In the genomic region with DNA sequence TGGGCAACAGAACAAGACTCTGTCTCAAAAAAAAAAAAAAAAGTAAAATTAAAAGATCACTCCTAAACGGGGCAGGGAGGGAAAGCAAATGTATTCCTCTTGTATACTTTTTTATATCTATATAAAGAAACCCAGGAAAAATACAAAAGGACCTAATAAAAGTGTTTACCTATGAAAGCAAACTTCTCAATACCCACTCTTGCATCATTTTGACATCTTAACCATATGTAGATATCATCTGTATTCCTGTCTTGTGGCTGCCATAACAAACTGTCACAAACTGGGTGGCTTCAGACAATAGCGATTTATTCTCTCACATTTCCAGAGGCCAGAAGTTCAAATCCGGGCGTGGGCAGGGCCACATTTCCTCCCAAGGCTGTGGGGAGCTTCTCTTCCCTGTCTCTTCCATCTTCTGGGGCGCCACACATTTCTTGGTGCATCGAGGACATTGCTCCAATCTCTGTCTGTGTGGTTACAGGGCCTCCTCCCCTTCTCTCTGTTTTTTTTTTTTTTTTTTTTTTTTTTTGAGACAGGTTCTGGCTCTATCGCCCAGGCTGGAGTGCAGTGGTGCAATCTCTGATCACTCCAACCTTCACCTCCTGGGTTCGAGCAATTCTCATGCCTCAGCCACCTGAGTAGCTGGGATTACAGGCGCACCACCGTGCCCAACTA, we compare ENCODE assay signal across 22 cellular contexts. TPM values are rescaled to one million over a fixed set of nuclear protein-coding genes. Genes with fewer than 3 reads are reported as not detected.
"Had no signal": no experiment of that assay in that cellular context is flagged by ENCODE, and none has a peak within 500 bp of the region (broad histone marks: within the 10 kb centered on the region; RNA-seq: fewer than 3 reads in every experiment).

No MANE protein-coding gene starts in this region.

- H3K4me3 Mint-ChIP-seq: activated B cell treated with CpG ODN at 0.5 μM for 24 hours; activated CD8-positive, alpha-beta T cell treated with anti-CD3 and anti-CD28 coated beads, Interleukin-2, amount 10 ng/mL, durations not matched to agents 7 days and 5 days; activated naive CD8-positive, alpha-beta T cell; central memory CD8-positive, alpha-beta T cell; neural crest cell; T-cell had no signal

- H3K27ac Mint-ChIP-seq: activated B cell treated with CpG ODN at 0.5 μM for 24 hours; activated CD8-positive, alpha-beta T cell treated with anti-CD3 and anti-CD28 coated beads, Interleukin-2, amount 10 ng/mL, durations not matched to agents 7 days and 5 days; activated naive CD8-positive, alpha-beta T cell; T-cell had no signal

- H3K36me3 Mint-ChIP-seq: activated naive CD8-positive, alpha-beta T cell; T-cell had no signal

- DNase-seq: activated B cell treated with CpG ODN at 0.5 μM for 24 hours; activated CD4-positive, alpha-beta T cell treated with anti-CD3 and anti-CD28 coated beads for 48 hours; activated CD8-positive, alpha-beta memory T cell treated with anti-CD3 and anti-CD28 coated beads, Interleukin-2, amount 50 U/mL, for 48 hours; activated CD8-positive, alpha-beta T cell treated with anti-CD3 and anti-CD28 coated beads, Interleukin-2, amount 10 ng/mL, durations not matched to agents 7 days and 5 days; activated gamma-delta T cell treated with Interleukin-2 at 50 U/mL for 16 hours; amniotic stem cell; body of pancreas; effector CD8-positive, alpha-beta T cell; foreskin melanocyte; heart right ventricle; left cardiac atrium; stimulated activated CD4-positive, alpha-beta T cell treated with anti-CD3 and anti-CD28 coated beads, Interleukin-1b, Interleukin-23, amount 100 ng/mL, for 48 hours; stomach; T-cell had no signal

- H3K9me3 ChIP-seq: body of pancreas, heart right ventricle, stomach had no signal

- H3K9me3 Mint-ChIP-seq: activated B cell treated with CpG ODN at 0.5 μM for 24 hours; central memory CD8-positive, alpha-beta T cell; neural crest cell; T-cell had no signal

- H3K4me3 ChIP-seq: body of pancreas, heart right ventricle, lung, stomach had no signal

- H3K27me3 Mint-ChIP-seq: activated naive CD8-positive, alpha-beta T cell had no signal

- H3K4me1 Mint-ChIP-seq: central memory CD8-positive, alpha-beta T cell had no signal

- H3K27ac ChIP-seq: body of pancreas, stomach had no signal

- H3K27me3 ChIP-seq: body of pancreas, heart right ventricle, stomach had no signal

- H3K36me3 ChIP-seq: heart right ventricle, stomach had no signal

- ATAC-seq: activated CD8-positive, alpha-beta T cell treated with anti-CD3 and anti-CD28 coated beads, Interleukin-2, amount 10 ng/mL, durations not matched to agents 7 days and 5 days; body of pancreas; heart right ventricle; left cardiac atrium; sciatic nerve; T-cell had no signal

RNA-seq across cellular contexts. Expression of gene IL17B, which starts 58.4 kb away (rescaled TPM):
- total RNA-seq: activated B cell treated with CpG ODN at 0.5 μM for 24 hours; activated CD8-positive, alpha-beta T cell treated with anti-CD3 and anti-CD28 coated beads, Interleukin-2, amount 10 ng/mL, durations not matched to agents 7 days and 5 days; body of pancreas; fibroblast of lung; neural crest cell; osteocyte; pulmonary artery endothelial cell; T-cell had no signal
